Comparison of ENCODE assay signal across 15 cellular contexts in genomic region chr22:19877626-19878339, GRCh38. TPM values are rescaled to one million over a fixed set of nuclear protein-coding genes. Genes with fewer than 3 reads are reported as not detected.
A peak's percentile ranks its signal among the peaks of the same experiment; 100 is the strongest.
DNase-seq lines count a peak whose midpoint lies in the region; ATAC-seq and TF ChIP-seq lines count a peak whose summit lies in the region.
"Had no signal": no experiment of that assay in that cellular context is flagged by ENCODE, and none has a peak within 500 bp of the region (broad histone marks: within the 10 kb centered on the region; RNA-seq: fewer than 3 reads in every experiment).

No MANE protein-coding gene starts in this region.

- H3K27me3 ChIP-seq in sigmoid colon, result no peaks in the 10 kb centered on the region

- H3K27ac Mint-ChIP-seq in activated T-cell treated with anti-CD3 and anti-CD28 coated beads, Interleukin-2, amount 50 U/mL, for 24 hours, result no peak overlapping the region

- intact Hi-C loops in sigmoid colon (cut with DNase I), result no loop called here

- H3K4me1 Mint-ChIP-seq in activated T-cell treated with anti-CD3 and anti-CD28 coated beads, Interleukin-2, amount 50 U/mL, for 24 hours (ENCODE audit: low read depth), result peaks cover 13% of the 10 kb centered on the region

- no peak overlapping the region for H3K27ac ChIP-seq in sigmoid colon

- H3K36me3 ChIP-seq in sigmoid colon, result peaks cover 0 to 25% (median 7%) of the 10 kb centered on the region in 4 donors

- TF ChIP-seq POLR2A in sigmoid colon (IDR thresholded peaks at IDR 0.05), result no peak

- no peak for ATAC-seq in GM21526 (IDR thresholded peaks at IDR 0.05; ENCODE audit: low FRiP score, unreplicated experiment)
- ATAC-seq: HCT116; PC-3; stimulated activated naive CD8-positive, alpha-beta T cell treated with anti-CD3 and anti-CD28 coated beads, Interleukin-15, Interleukin-2, amounts not matched to agents 100 U/mL and 50 U/mL, for 24 hours had no signal

- no peak overlapping the region for H3K4me3 ChIP-seq in sigmoid colon

- H3K4me3 Mint-ChIP-seq in activated T-cell treated with anti-CD3 and anti-CD28 coated beads, Interleukin-2, amount 50 U/mL, for 24 hours, result no peak overlapping the region

- no peak for TF ChIP-seq CTCF in sigmoid colon (IDR thresholded peaks at IDR 0.05)

- 91% methylated on average over 20 of the region's 20 CpGs for WGBS in sigmoid colon, 2 donors

- no peaks in the 10 kb centered on the region for H3K27me3 Mint-ChIP-seq in activated T-cell treated with anti-CD3 and anti-CD28 coated beads, Interleukin-2, amount 50 U/mL, for 24 hours

- TF ChIP-seq EP300 in sigmoid colon (IDR thresholded peaks at IDR 0.05), result no peak

- H3K36me3 Mint-ChIP-seq in activated T-cell treated with anti-CD3 and anti-CD28 coated beads, Interleukin-2, amount 50 U/mL, for 24 hours (ENCODE audit: low read depth), result no peaks in the 10 kb centered on the region

- H3K4me1 ChIP-seq in sigmoid colon, result peaks cover 0 to 62% (median 44%) of the 10 kb centered on the region in 4 donors

- no peaks in the 10 kb centered on the region for H3K9me3 ChIP-seq in sigmoid colon

- no peaks in the 10 kb centered on the region for H3K9me3 Mint-ChIP-seq in activated T-cell treated with anti-CD3 and anti-CD28 coated beads, Interleukin-2, amount 50 U/mL, for 24 hours

- peak; percentile 15 for DNase-seq in activated T-cell treated with anti-CD3 and anti-CD28 coated beads, Interleukin-2, amount 50 U/mL, for 24 hours
- DNase-seq in activated T-cell treated with anti-CD3 and anti-CD28 coated beads for 4 hours (no peak), T1000 (lab: John Stamatoyannopoulos, UW) (peak; percentile 17), fibroblast of peridontal ligament (ENCODE audit: extremely low read depth) (peak; percentile 51), sigmoid colon (peak; percentile 56), amniotic stem cell (lab: John Stamatoyannopoulos, UW) (no peak)
- DNase-seq in stimulated activated CD4-positive, alpha-beta T cell treated with anti-CD3 and anti-CD28 coated beads, Interleukin-2, amount 100 ng/mL, for 24 hours, result no peak
- DNase-seq: effector CD8-positive, alpha-beta T cell; NCI-H2107; PC-3; stimulated activated CD4-positive, alpha-beta T cell treated with anti-CD3 and anti-CD28 coated beads, Interleukin-15, amount 100 ng/mL, for 24 hours; stimulated activated naive CD8-positive, alpha-beta T cell treated with anti-CD3 and anti-CD28 coated beads, Interleukin-15, Interleukin-2, amounts not matched to agents 100 U/mL and 50 U/mL, for 24 hours; T-helper 9 cell had no signal

RNA-seq across cellular contexts. Expression of gene GNB1L, which starts 23.1 kb away (rescaled TPM):
- 10 to 100 TPM in 1 of 4 donors, 1 to 10 TPM in 3; 3.6 to 15.0 (median 5.3) TPM for total RNA-seq in sigmoid colon
- 1 to 10 TPM; 2.5 to 7.0 (median 3.0) TPM for polyA plus RNA-seq in sigmoid colon

RNA-seq across cellular contexts. Expression of gene RTL10, which starts 23.1 kb away (rescaled TPM):
- 10 to 100 TPM in 1 of 4 donors, 1 to 10 TPM in 3; 6.6 to 15.0 (median 8.7) TPM for total RNA-seq in sigmoid colon
- polyA plus RNA-seq in sigmoid colon, result 1 to 10 TPM; 1.8 to 7.8 (median 2.8) TPM

Comparison
In these comparisons a context has a peak if more than half of its experiments do, and no peak if none do; other contexts are left out.
1. DNase-seq: peak in activated T-cell treated with anti-CD3 and anti-CD28 coated beads, Interleukin-2, amount 50 U/mL, for 24 hours (single experiment), T1000 (single experiment), fibroblast of peridontal ligament (single experiment) and sigmoid colon (single experiment); none in activated T-cell treated with anti-CD3 and anti-CD28 coated beads for 4 hours (single experiment), stimulated activated CD4-positive, alpha-beta T cell treated with anti-CD3 and anti-CD28 coated beads, Interleukin-2, amount 100 ng/mL, for 24 hours (0 of 2) and amniotic stem cell (single experiment).